In genomic region chr12:122022393-122023338, GRCh38 we compare ENCODE assay signal across 8 cellular contexts. TPM values are rescaled to one million over a fixed set of nuclear protein-coding genes. Genes with fewer than 3 reads are reported as not detected.
DNase-seq lines count a peak whose midpoint lies in the region; ATAC-seq and TF ChIP-seq lines count a peak whose summit lies in the region.

No MANE protein-coding gene starts in this region.

- DNase-seq in Calu3 (peak; percentile 50), HuH-7.5 (ENCODE audit: low spot score) (peak; percentile 42), fibroblast of villous mesenchyme (ENCODE audit: low read depth) (no peak), Ammon's horn (ENCODE audit: low spot score) (no peak), SIG-M5 (lab: John Stamatoyannopoulos, UW) (no peak)
- DNase-seq in activated T-cell treated with anti-CD3 and anti-CD28 coated beads, Interleukin-2, amount 50 U/mL, for 72 hours, result peak; percentile 47 to 60

- H3K27me3 Mint-ChIP-seq in Calu3 (ENCODE audit: unreplicated experiment) (no peaks in the 10 kb centered on the region), nephron (ENCODE audit: low read depth) (peaks cover 15% of the 10 kb centered on the region)
- peaks cover 20% of the 10 kb centered on the region for H3K27me3 Mint-ChIP-seq in activated T-cell treated with anti-CD3 and anti-CD28 coated beads, Interleukin-2, amount 50 U/mL, for 72 hours (ENCODE audit: low read depth)

- H3K4me3 ChIP-seq in fibroblast of villous mesenchyme (ENCODE audit: low read depth, low read length), result peak overlapping the region; percentile 63

- H3K4me1 Mint-ChIP-seq in Calu3 (ENCODE audit: low read depth, unreplicated experiment) (peaks cover 12% of the 10 kb centered on the region), nephron (peaks cover 11% of the 10 kb centered on the region)
- peaks cover 13% of the 10 kb centered on the region for H3K4me1 Mint-ChIP-seq in activated T-cell treated with anti-CD3 and anti-CD28 coated beads, Interleukin-2, amount 50 U/mL, for 72 hours (ENCODE audit: low read depth)

- no peak for TF ChIP-seq CTCF in Calu3 (IDR thresholded peaks at IDR 0.05; ENCODE audit: unreplicated experiment)
- TF ChIP-seq CTCF in fibroblast of villous mesenchyme (IDR thresholded peaks at IDR 0.05; ENCODE audit: insufficient read depth, low read depth, low read length), result no peak
- no peak for TF ChIP-seq CTCF in nephron (IDR thresholded peaks at IDR 0.05; ENCODE audit: unreplicated experiment in 3 of 3)

- peak overlapping the region; percentile 96 for H3K4me3 Mint-ChIP-seq in Calu3 (ENCODE audit: low read depth, unreplicated experiment)
- H3K4me3 Mint-ChIP-seq in activated T-cell treated with anti-CD3 and anti-CD28 coated beads, Interleukin-2, amount 50 U/mL, for 72 hours, result peak overlapping the region; percentile 87 to 91
- H3K4me3 Mint-ChIP-seq in nephron, result peak overlapping the region; percentile 94 to 99 (median 99)

- H3K27ac Mint-ChIP-seq in Calu3 (ENCODE audit: unreplicated experiment) (peak overlapping the region; percentile 53), nephron (peak overlapping the region; percentile 98 to 99 (median 99))
- peak overlapping the region; percentile 65 for H3K27ac Mint-ChIP-seq in activated T-cell treated with anti-CD3 and anti-CD28 coated beads, Interleukin-2, amount 50 U/mL, for 72 hours

- intact Hi-C loops in Calu3 (cut with micrococcal nuclease; ENCODE audit: unreplicated experiment), result loop anchor here (10.0 kb wide), 1 partner anchor 108 kb away; the partner anchor contains the start of gene CFAP251

- CTCF ChIA-PET in Calu3 (lab: Charles Lee), result interaction anchor here (0.8 to 1.7 kb wide), 4 partner anchors 18 to 108 kb away, joined by 3 to 5 read pairs (median 3); no protein-coding TSS in a partner anchor

- ATAC-seq in activated T-cell treated with anti-CD3 and anti-CD28 coated beads, Interleukin-2, amount 50 U/mL, for 72 hours (replicated peaks in 1 of 2), result peak; percentile 46 to 51
- no peak for ATAC-seq in HG03460 (IDR thresholded peaks at IDR 0.05; ENCODE audit: unreplicated experiment)

- H3K36me3 Mint-ChIP-seq in Calu3 (ENCODE audit: insufficient read depth, unreplicated experiment) (peaks cover 36% of the 10 kb centered on the region), nephron (ENCODE audit: low read depth) (peaks cover 4% of the 10 kb centered on the region)
- H3K36me3 Mint-ChIP-seq in activated T-cell treated with anti-CD3 and anti-CD28 coated beads, Interleukin-2, amount 50 U/mL, for 72 hours (ENCODE audit: insufficient read depth in 2 of 2), result peaks cover 2 to 4% of the 10 kb centered on the region in 2 donors

- BruUV-seq in Calu3 (replicated peaks; lab: Mats Ljungman, UMichigan), result TSS peak; percentile 63

- H3K9me3 Mint-ChIP-seq in Calu3 (ENCODE audit: low read depth, unreplicated experiment) (peaks cover 9% of the 10 kb centered on the region), nephron (peaks cover 17% of the 10 kb centered on the region)
- no peaks in the 10 kb centered on the region for H3K9me3 Mint-ChIP-seq in activated T-cell treated with anti-CD3 and anti-CD28 coated beads, Interleukin-2, amount 50 U/mL, for 72 hours

RNA-seq across cellular contexts. Expression of gene BCL7A, which starts 1.0 kb away (rescaled TPM):
- total RNA-seq in Calu3 (2022), result 21.0 and 25.5 TPM in 2 replicates
- total RNA-seq in activated T-cell treated with anti-CD3 and anti-CD28 coated beads, Interleukin-2, amount 50 U/mL, for 72 hours, result 10 to 100 TPM in 1 of 2 donors, 1 to 10 TPM in 1; 6.4 to 12.2 TPM
- 3.9 TPM in 2 replicates for total RNA-seq in fibroblast of villous mesenchyme

RNA-seq across cellular contexts. Expression of gene MLXIP, which starts 55.9 kb away (rescaled TPM):
- 55.3 and 58.7 TPM in 2 replicates for total RNA-seq in Calu3 (2022)
- 10 to 100 TPM; 17.1 to 17.5 TPM for total RNA-seq in activated T-cell treated with anti-CD3 and anti-CD28 coated beads, Interleukin-2, amount 50 U/mL, for 72 hours
- 16.4 and 18.4 TPM in 2 replicates for total RNA-seq in fibroblast of villous mesenchyme

Comparison
In these comparisons a context has a peak if more than half of its experiments do, and no peak if none do; other contexts are left out.
1. DNase-seq: peak in Calu3 (single experiment), HuH-7.5 (single experiment) and activated T-cell treated with anti-CD3 and anti-CD28 coated beads, Interleukin-2, amount 50 U/mL, for 72 hours (2 of 2); none in fibroblast of villous mesenchyme (single experiment), Ammon's horn (single experiment) and SIG-M5 (single experiment).
2. Peak in every context shown above with its lines, with median percentiles within 50 percentile points of each other: H3K27ac Mint-ChIP-seq and H3K4me3 Mint-ChIP-seq.